10 cellular contexts compared by ENCODE assay signal in the genomic region with DNA sequence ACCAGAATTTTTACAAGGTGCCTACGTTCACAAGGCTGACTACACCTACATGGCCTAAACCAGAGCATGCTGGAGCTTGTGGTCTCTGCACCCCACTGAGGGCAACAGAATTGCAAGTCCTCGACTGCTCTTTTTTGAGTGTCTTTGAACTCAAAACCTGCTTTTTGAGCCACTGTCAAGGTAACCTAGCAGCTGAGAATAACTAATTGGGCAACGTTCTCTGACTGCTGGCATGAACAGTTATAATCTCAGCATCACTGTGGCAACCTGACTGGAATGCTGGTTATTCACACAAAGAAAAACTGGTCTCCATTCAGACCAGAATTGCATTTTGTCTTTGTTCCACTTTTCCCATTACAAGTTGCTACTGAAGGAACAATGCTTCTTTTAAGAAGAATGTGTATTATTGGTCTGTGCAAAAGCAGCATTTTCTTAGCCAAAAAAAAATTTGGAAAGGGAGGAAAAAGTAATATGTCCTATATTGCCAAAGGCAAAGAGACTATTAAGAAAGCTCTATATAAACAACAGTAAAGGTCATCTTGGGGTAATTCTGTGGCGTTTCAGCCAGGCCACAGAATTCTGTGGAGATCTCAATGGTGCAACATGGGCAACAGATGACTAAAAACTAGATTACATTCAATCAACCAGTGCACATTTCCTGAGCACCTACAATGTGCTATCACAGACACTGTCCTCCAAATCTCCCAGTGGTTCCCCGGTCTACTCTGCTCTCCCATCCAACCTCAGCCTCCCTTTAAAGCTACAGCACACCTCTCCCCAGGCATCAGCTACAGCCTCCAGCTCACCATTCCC.
DNase-seq lines count a peak whose midpoint lies in the region; ATAC-seq lines count a peak whose summit lies in the region.
"Had no signal": no experiment of that assay in that cellular context is flagged by ENCODE, and none has a peak within 500 bp of the region (broad histone marks: within the 10 kb centered on the region; RNA-seq: fewer than 3 reads in every experiment).

No MANE protein-coding gene starts in this region.

- H3K9me3 ChIP-seq in T-helper 17 cell (ENCODE audit: control insufficient read depth, low read length, poor library complexity, severe bottlenecking), result no peaks in the 10 kb centered on the region

- ATAC-seq in activated T-cell treated with anti-CD3 and anti-CD28 coated beads, Interleukin-2, amount 50 U/mL, for 4 hours, result no peak
- ATAC-seq in T-helper 17 cell (no peak), GM19023 (IDR thresholded peaks at IDR 0.05; ENCODE audit: unreplicated experiment) (no peak)
- ATAC-seq in effector memory CD8-positive, alpha-beta T cell (replicated peaks), result no peak

- no peaks in the 10 kb centered on the region for H3K36me3 Mint-ChIP-seq in activated T-cell treated with anti-CD3 and anti-CD28 coated beads, Interleukin-2, amount 50 U/mL, for 24 hours (ENCODE audit: low read depth)
- peaks cover 6% of the 10 kb centered on the region for H3K36me3 Mint-ChIP-seq in activated T-cell treated with anti-CD3 and anti-CD28 coated beads, Interleukin-2, amount 50 U/mL, for 4 hours (ENCODE audit: insufficient read depth)
- H3K36me3 Mint-ChIP-seq in T-helper 17 cell (ENCODE audit: low read depth), result no peaks in the 10 kb centered on the region
- no peaks in the 10 kb centered on the region for H3K36me3 Mint-ChIP-seq in effector memory CD8-positive, alpha-beta T cell (ENCODE audit: insufficient read depth)

- H3K4me3 Mint-ChIP-seq in activated T-cell treated with anti-CD3 and anti-CD28 coated beads, Interleukin-2, amount 50 U/mL, for 24 hours, result no peak overlapping the region
- no peak overlapping the region for H3K4me3 Mint-ChIP-seq in activated T-cell treated with anti-CD3 and anti-CD28 coated beads, Interleukin-2, amount 50 U/mL, for 4 hours
- no peak overlapping the region for H3K4me3 Mint-ChIP-seq in T-helper 17 cell
- H3K4me3 Mint-ChIP-seq in effector memory CD8-positive, alpha-beta T cell, result no peak overlapping the region

- peak overlapping the region; percentile 16 for H3K27ac Mint-ChIP-seq in activated T-cell treated with anti-CD3 and anti-CD28 coated beads, Interleukin-2, amount 50 U/mL, for 24 hours
- H3K27ac Mint-ChIP-seq in T-helper 17 cell, result peak overlapping the region; percentile 84
- H3K27ac Mint-ChIP-seq in effector memory CD8-positive, alpha-beta T cell, result no peak overlapping the region

- no peak for DNase-seq in activated T-cell treated with anti-CD3 and anti-CD28 coated beads, Interleukin-2, amount 50 U/mL, for 24 hours
- no peak for DNase-seq in activated T-cell treated with anti-CD3 and anti-CD28 coated beads, Interleukin-2, amount 50 U/mL, for 4 hours
- DNase-seq in T-helper 17 cell, result no peak
- peak; percentile 13 for DNase-seq in fibroblast of the conjunctiva (ENCODE audit: low read depth)
- no peak for DNase-seq in effector memory CD8-positive, alpha-beta T cell
- no peak for DNase-seq in CD1c-positive myeloid dendritic cell (ENCODE audit: extremely low spot score)
- DNase-seq: activated T-cell treated with anti-CD3 and anti-CD28 coated beads, Interleukin-2, amount 50 U/mL, for 1 hour; erythroblast had no signal

- peak overlapping the region; percentile 30 for H3K27ac ChIP-seq in temporal lobe (ENCODE audit: low read depth, low read length)

- H3K9me3 Mint-ChIP-seq in activated T-cell treated with anti-CD3 and anti-CD28 coated beads, Interleukin-2, amount 50 U/mL, for 24 hours, result no peaks in the 10 kb centered on the region
- H3K9me3 Mint-ChIP-seq in activated T-cell treated with anti-CD3 and anti-CD28 coated beads, Interleukin-2, amount 50 U/mL, for 4 hours, result no peaks in the 10 kb centered on the region
- no peaks in the 10 kb centered on the region for H3K9me3 Mint-ChIP-seq in effector memory CD8-positive, alpha-beta T cell

- H3K4me1 Mint-ChIP-seq in activated T-cell treated with anti-CD3 and anti-CD28 coated beads, Interleukin-2, amount 50 U/mL, for 24 hours (ENCODE audit: low read depth), result peaks cover 66% of the 10 kb centered on the region
- H3K4me1 Mint-ChIP-seq in activated T-cell treated with anti-CD3 and anti-CD28 coated beads, Interleukin-2, amount 50 U/mL, for 4 hours (ENCODE audit: low read depth), result peaks cover 59% of the 10 kb centered on the region
- H3K4me1 Mint-ChIP-seq in T-helper 17 cell, result peaks cover 48% of the 10 kb centered on the region
- peaks cover 43 to 59% of the 10 kb centered on the region in 2 donors for H3K4me1 Mint-ChIP-seq in effector memory CD8-positive, alpha-beta T cell (ENCODE audit: low read depth in 2 of 2)

- no peaks in the 10 kb centered on the region for H3K27me3 Mint-ChIP-seq in activated T-cell treated with anti-CD3 and anti-CD28 coated beads, Interleukin-2, amount 50 U/mL, for 24 hours
- H3K27me3 Mint-ChIP-seq in activated T-cell treated with anti-CD3 and anti-CD28 coated beads, Interleukin-2, amount 50 U/mL, for 4 hours (ENCODE audit: low read depth), result no peaks in the 10 kb centered on the region
- no peaks in the 10 kb centered on the region for H3K27me3 Mint-ChIP-seq in T-helper 17 cell
- H3K27me3 Mint-ChIP-seq in effector memory CD8-positive, alpha-beta T cell, result no peaks in the 10 kb centered on the region

Comparison
In these comparisons a context has a peak if more than half of its experiments do, and no peak if none do; other contexts are left out.
1. H3K27ac Mint-ChIP-seq: peak in activated T-cell treated with anti-CD3 and anti-CD28 coated beads, Interleukin-2, amount 50 U/mL, for 24 hours (single experiment) and T-helper 17 cell (single experiment); none in effector memory CD8-positive, alpha-beta T cell (0 of 2).